In the genomic region with DNA sequence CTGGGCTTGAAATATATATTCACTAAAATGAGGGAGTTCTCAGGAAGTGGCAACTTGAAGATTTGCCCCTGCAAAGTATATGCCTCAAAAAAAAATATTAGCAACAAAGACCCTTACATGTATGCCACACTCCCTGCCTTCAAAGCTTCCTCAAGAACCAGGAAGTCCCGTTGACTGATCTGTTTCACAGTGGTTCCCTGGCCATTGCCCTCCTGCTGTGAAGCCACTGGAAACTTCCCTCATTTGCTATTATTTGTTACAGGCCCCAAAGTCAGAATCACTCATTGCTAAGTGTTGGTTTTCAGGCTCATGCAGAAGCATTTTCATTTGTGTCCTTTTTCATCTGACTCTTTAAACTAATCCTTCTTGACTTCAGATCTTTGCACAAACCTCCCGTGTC, we compare ENCODE assay signal across 15 cellular contexts.
"Had no signal": no experiment of that assay in that cellular context is flagged by ENCODE, and none has a peak within 500 bp of the region (broad histone marks: within the 10 kb centered on the region; RNA-seq: fewer than 3 reads in every experiment).

No MANE protein-coding gene starts in this region.

- H3K4me1 ChIP-seq: colonic mucosa, left lung, testis had no signal

- H3K27me3 Mint-ChIP-seq: stimulated activated naive CD8-positive, alpha-beta T cell treated with anti-CD3 and anti-CD28 coated beads, Interleukin-15, amount 100 ng/mL, for 72 hours had no signal

- H3K27ac ChIP-seq: cardiac muscle cell, colonic mucosa, epithelial cell of prostate, gastrocnemius medialis, heart right ventricle, left lung, ovary, testis had no signal

- H3K9me3 Mint-ChIP-seq: stimulated activated naive CD8-positive, alpha-beta T cell treated with anti-CD3 and anti-CD28 coated beads, Interleukin-15, amount 100 ng/mL, for 72 hours had no signal

- H3K27ac Mint-ChIP-seq: stimulated activated naive CD8-positive, alpha-beta T cell treated with anti-CD3 and anti-CD28 coated beads, Interleukin-15, amount 100 ng/mL, for 72 hours had no signal

- H3K36me3 ChIP-seq: cardiac muscle cell, colonic mucosa, gastrocnemius medialis, heart right ventricle, left lung, ovary had no signal

- DNase-seq: activated CD4-positive, alpha-beta T cell treated with anti-CD3 and anti-CD28 coated beads for 48 hours; activated naive CD4-positive, alpha-beta T cell treated with Interleukin-2 at 50 U/mL for 16 hours; colonic mucosa; effector memory CD4-positive, alpha-beta T cell; gastrocnemius medialis; heart right ventricle; islet precursor cell; left lung; ovary; stimulated activated CD4-positive, alpha-beta T cell treated with anti-CD3 and anti-CD28 coated beads, Interleukin-2, amount 100 ng/mL, for 48 hours; stimulated activated naive CD8-positive, alpha-beta T cell treated with anti-CD3 and anti-CD28 coated beads, Interleukin-15, amount 100 ng/mL, for 72 hours; testis had no signal

- H3K9me3 ChIP-seq: colonic mucosa, gastrocnemius medialis, heart right ventricle, left lung, ovary, testis had no signal

- H3K27me3 ChIP-seq: colonic mucosa, gastrocnemius medialis, heart right ventricle, left lung, ovary, testis had no signal

- H3K4me3 ChIP-seq: cardiac muscle cell, colonic mucosa, gastrocnemius medialis, heart right ventricle, left lung, ovary, testis had no signal

- ATAC-seq: gastrocnemius medialis; heart right ventricle; stimulated activated naive CD8-positive, alpha-beta T cell treated with anti-CD3 and anti-CD28 coated beads, Interleukin-15, amount 100 ng/mL, for 72 hours had no signal

- H3K4me3 Mint-ChIP-seq: neural crest cell; stimulated activated naive CD8-positive, alpha-beta T cell treated with anti-CD3 and anti-CD28 coated beads, Interleukin-15, amount 100 ng/mL, for 72 hours had no signal

- H3K4me1 Mint-ChIP-seq: stimulated activated naive CD8-positive, alpha-beta T cell treated with anti-CD3 and anti-CD28 coated beads, Interleukin-15, amount 100 ng/mL, for 72 hours had no signal
